In genomic region chr6:3157151-3157933, GRCh38 we compare ENCODE assay signal across 8 cellular contexts. TPM values are rescaled to one million over a fixed set of nuclear protein-coding genes. Genes with fewer than 3 reads are reported as not detected.
DNase-seq lines count a peak whose midpoint lies in the region; ATAC-seq lines count a peak whose summit lies in the region.

TUBB2A (minus strand) TSS chr6:3157544; CDS start chr6:3157463, 81 bp downstream.

- DNase-seq in NCI-H1694 treated with DMSO at 0.1 percent for 48 hours (lab: John Stamatoyannopoulos, UW) (peak; percentile 27), NCI-H1694 (lab: John Stamatoyannopoulos, UW) (no peak), NCI-H2029 (lab: John Stamatoyannopoulos, UW) (peak; percentile 64), cerebellum (ENCODE audit: low spot score) (peak; percentile 95), kidney glomerular epithelial cell (lab: John Stamatoyannopoulos, UW) (peak; percentile 66)
- peak; percentile 84 for DNase-seq in activated CD4-positive, CD25-positive, alpha-beta regulatory T cell treated with anti-CD3 and anti-CD28 coated beads, Interleukin-2, amount 50 U/mL, for 72 hours
- DNase-seq in stimulated activated CD4-positive, alpha-beta T cell treated with anti-CD3 and anti-CD28 coated beads, Interleukin-1b, Interleukin-23, amount 100 ng/mL, for 1 hour (ENCODE audit: low read depth in 2 of 2): peak; percentile 80 to 84

- peak; percentile 81 for ATAC-seq in HG02759 (IDR thresholded peaks at IDR 0.05; ENCODE audit: unreplicated experiment)

RNA-seq across cellular contexts. Expression of gene TUBB2A, which starts in this region (rescaled TPM):
- total RNA-seq in cerebellum: 485 TPM
